Comparison of ENCODE assay signal across 1 cellular context in the genomic region with DNA sequence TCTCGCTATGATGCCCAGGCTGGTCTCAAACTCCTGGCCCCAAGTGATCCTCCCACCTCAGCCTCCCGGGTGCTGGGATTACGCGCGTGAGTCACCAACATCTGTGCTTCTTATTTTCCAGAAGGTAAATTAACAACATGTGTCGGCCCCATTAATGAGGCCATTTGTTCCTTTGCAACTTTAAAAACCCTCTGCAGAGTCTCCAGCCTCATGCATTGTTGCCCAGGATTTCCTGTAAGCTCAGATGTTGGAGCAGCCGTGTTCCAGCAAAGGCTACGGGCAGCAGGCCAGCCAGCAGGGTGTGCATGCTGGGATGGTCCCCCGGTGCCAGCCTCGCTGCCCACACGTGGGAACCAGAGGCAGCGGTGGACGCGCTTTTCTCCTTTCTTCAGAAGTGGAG.
A peak's percentile ranks its signal among the peaks of the same experiment; 100 is the strongest.
TF ChIP-seq lines count a peak whose summit lies in the region.

No MANE protein-coding gene starts in this region.

TF ChIP-seq in SK-N-SH, 30 proteins besides CTCF, POLR2A, EP300 and RAD21 (continued from another document):
- TF ChIP-seq, protein P1, sequence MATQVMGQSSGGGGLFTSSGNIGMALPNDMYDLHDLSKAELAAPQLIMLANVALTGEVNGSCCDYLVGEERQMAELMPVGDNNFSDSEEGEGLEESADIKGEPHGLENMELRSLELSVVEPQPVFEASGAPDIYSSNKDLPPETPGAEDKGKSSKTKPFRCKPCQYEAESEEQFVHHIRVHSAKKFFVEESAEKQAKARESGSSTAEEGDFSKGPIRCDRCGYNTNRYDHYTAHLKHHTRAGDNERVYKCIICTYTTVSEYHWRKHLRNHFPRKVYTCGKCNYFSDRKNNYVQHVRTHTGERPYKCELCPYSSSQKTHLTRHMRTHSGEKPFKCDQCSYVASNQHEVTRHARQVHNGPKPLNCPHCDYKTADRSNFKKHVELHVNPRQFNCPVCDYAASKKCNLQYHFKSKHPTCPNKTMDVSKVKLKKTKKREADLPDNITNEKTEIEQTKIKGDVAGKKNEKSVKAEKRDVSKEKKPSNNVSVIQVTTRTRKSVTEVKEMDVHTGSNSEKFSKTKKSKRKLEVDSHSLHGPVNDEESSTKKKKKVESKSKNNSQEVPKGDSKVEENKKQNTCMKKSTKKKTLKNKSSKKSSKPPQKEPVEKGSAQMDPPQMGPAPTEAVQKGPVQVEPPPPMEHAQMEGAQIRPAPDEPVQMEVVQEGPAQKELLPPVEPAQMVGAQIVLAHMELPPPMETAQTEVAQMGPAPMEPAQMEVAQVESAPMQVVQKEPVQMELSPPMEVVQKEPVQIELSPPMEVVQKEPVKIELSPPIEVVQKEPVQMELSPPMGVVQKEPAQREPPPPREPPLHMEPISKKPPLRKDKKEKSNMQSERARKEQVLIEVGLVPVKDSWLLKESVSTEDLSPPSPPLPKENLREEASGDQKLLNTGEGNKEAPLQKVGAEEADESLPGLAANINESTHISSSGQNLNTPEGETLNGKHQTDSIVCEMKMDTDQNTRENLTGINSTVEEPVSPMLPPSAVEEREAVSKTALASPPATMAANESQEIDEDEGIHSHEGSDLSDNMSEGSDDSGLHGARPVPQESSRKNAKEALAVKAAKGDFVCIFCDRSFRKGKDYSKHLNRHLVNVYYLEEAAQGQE (IDR thresholded peaks at IDR 0.05; ENCODE audit: low read depth, low read length), result peak; percentile 31; the same call in 1 of the 2 replicates
- TF ChIP-seq RXRA (IDR thresholded peaks at IDR 0.05; ENCODE audit: borderline replicate concordance, low read depth) (no peak), ELF1 (IDR thresholded peaks at IDR 0.05) (0 out of 2 replicates have a peak, but pooled peaks have one; percentile 30), RFX5 (IDR thresholded peaks at IDR 0.05; ENCODE audit: low read length) (no peak), NFIC (IDR thresholded peaks at IDR 0.05; ENCODE audit: borderline replicate concordance) (peak; percentile 80), SMC3 (IDR thresholded peaks at IDR 0.05; ENCODE audit: low read depth, low read length) (no peak), SIN3A (IDR thresholded peaks at IDR 0.05; ENCODE audit: borderline replicate concordance, low read depth, low read length) (peak; percentile 68; the same call in 1 of the 2 replicates), MEF2A (IDR thresholded peaks at IDR 0.05; ENCODE audit: borderline replicate concordance, low read depth) (no peak), POLR2AphosphoS5 (IDR thresholded peaks at IDR 0.05; ENCODE audit: low read depth, low read length) (peak; percentile 78), JUND (IDR thresholded peaks at IDR 0.05) (no peak; the same call in 1 of the 2 replicates), GABPA (IDR thresholded peaks at IDR 0.05; ENCODE audit: low read depth) (no peak), MXI1 (IDR thresholded peaks at IDR 0.05; ENCODE audit: low read depth, low read length) (peak; percentile 98), TAF1 (IDR thresholded peaks at IDR 0.05; ENCODE audit: borderline replicate concordance, low read depth, low read length) (no peak), YY1 (IDR thresholded peaks at IDR 0.05; ENCODE audit: low read depth) (no peak), TEAD4 (IDR thresholded peaks at IDR 0.05; ENCODE audit: borderline replicate concordance, insufficient read depth) (no peak), FOXM1 (IDR thresholded peaks at IDR 0.05; ENCODE audit: low read depth) (no peak), TCF12 (IDR thresholded peaks at IDR 0.05) (peak; percentile 98), FOSL2 (IDR thresholded peaks at IDR 0.05; ENCODE audit: borderline replicate concordance, low read depth) (peak; percentile 67), FOXJ3 (CRISPR knock-in tag; IDR thresholded peaks at IDR 0.05) (no peak)
- TF ChIP-seq, protein P2, sequence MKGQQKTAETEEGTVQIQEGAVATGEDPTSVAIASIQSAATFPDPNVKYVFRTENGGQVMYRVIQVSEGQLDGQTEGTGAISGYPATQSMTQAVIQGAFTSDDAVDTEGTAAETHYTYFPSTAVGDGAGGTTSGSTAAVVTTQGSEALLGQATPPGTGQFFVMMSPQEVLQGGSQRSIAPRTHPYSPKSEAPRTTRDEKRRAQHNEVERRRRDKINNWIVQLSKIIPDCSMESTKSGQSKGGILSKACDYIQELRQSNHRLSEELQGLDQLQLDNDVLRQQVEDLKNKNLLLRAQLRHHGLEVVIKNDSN (IDR thresholded peaks at IDR 0.05; ENCODE audit: borderline replicate concordance, low read depth), result no peak
- TF ChIP-seq, protein P3, sequence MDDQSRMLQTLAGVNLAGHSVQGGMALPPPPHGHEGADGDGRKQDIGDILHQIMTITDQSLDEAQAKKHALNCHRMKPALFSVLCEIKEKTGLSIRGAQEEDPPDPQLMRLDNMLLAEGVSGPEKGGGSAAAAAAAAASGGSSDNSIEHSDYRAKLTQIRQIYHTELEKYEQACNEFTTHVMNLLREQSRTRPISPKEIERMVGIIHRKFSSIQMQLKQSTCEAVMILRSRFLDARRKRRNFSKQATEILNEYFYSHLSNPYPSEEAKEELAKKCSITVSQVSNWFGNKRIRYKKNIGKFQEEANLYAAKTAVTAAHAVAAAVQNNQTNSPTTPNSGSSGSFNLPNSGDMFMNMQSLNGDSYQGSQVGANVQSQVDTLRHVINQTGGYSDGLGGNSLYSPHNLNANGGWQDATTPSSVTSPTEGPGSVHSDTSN (IDR thresholded peaks at IDR 0.05), result peak; percentile 49
- TF ChIP-seq, protein P4, sequence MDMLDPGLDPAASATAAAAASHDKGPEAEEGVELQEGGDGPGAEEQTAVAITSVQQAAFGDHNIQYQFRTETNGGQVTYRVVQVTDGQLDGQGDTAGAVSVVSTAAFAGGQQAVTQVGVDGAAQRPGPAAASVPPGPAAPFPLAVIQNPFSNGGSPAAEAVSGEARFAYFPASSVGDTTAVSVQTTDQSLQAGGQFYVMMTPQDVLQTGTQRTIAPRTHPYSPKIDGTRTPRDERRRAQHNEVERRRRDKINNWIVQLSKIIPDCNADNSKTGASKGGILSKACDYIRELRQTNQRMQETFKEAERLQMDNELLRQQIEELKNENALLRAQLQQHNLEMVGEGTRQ (IDR thresholded peaks at IDR 0.05; ENCODE audit: borderline replicate concordance, low read depth, low read length), result peak; percentile 39; the same call in 1 of the 2 replicates
- TF ChIP-seq, protein P5, sequence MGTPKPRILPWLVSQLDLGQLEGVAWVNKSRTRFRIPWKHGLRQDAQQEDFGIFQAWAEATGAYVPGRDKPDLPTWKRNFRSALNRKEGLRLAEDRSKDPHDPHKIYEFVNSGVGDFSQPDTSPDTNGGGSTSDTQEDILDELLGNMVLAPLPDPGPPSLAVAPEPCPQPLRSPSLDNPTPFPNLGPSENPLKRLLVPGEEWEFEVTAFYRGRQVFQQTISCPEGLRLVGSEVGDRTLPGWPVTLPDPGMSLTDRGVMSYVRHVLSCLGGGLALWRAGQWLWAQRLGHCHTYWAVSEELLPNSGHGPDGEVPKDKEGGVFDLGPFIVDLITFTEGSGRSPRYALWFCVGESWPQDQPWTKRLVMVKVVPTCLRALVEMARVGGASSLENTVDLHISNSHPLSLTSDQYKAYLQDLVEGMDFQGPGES (IDR thresholded peaks at IDR 0.05; ENCODE audit: low read depth, low read length), result no peak
- TF ChIP-seq, protein P6, sequence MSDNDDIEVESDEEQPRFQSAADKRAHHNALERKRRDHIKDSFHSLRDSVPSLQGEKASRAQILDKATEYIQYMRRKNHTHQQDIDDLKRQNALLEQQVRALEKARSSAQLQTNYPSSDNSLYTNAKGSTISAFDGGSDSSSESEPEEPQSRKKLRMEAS (IDR thresholded peaks at IDR 0.05; ENCODE audit: low read depth), result peak; percentile 88
